In genomic region chr12:26172478-26172877, GRCh38 we compare ENCODE assay signal across 22 cellular contexts.
A peak's percentile ranks its signal among the peaks of the same experiment; 100 is the strongest.
DNase-seq lines count a peak whose midpoint lies in the region; ATAC-seq and TF ChIP-seq lines count a peak whose summit lies in the region.
"Had no signal": no experiment of that assay in that cellular context is flagged by ENCODE, and none has a peak within 500 bp of the region (broad histone marks: within the 10 kb centered on the region; RNA-seq: fewer than 3 reads in every experiment).

No MANE protein-coding gene starts in this region.

- H3K27me3 Mint-ChIP-seq in stimulated activated memory B cell treated with anti-CD40 and anti-IgM and Interleukin-4, amounts not matched to agents 10 μg/mL and 1 μg/mL and 100 μg/mL, for 72 hours = no peaks in the 10 kb centered on the region

- H3K4me1 Mint-ChIP-seq in stimulated activated memory B cell treated with anti-CD40 and anti-IgM and Interleukin-4, amounts not matched to agents 10 μg/mL and 1 μg/mL and 100 μg/mL, for 72 hours = peaks cover 47% of the 10 kb centered on the region
- H3K4me1 Mint-ChIP-seq in stimulated activated effector memory CD8-positive, alpha-beta T cell treated with anti-CD3 and anti-CD28 coated beads, Interleukin-12 subunit alpha, Interleukin-12 subunit beta, amount 100 ng/mL, for 72 hours = no peaks in the 10 kb centered on the region
- H3K4me1 Mint-ChIP-seq: CD8-positive, alpha-beta memory T cell; T-cell had no signal

- no peaks in the 10 kb centered on the region for H3K9me3 Mint-ChIP-seq in stimulated activated memory B cell treated with anti-CD40 and anti-IgM and Interleukin-4, amounts not matched to agents 10 μg/mL and 1 μg/mL and 100 μg/mL, for 72 hours
- no peaks in the 10 kb centered on the region for H3K9me3 Mint-ChIP-seq in stimulated activated effector memory CD8-positive, alpha-beta T cell treated with anti-CD3 and anti-CD28 coated beads, Interleukin-12 subunit alpha, Interleukin-12 subunit beta, amount 100 ng/mL, for 72 hours
- H3K9me3 Mint-ChIP-seq: T-cell had no signal

- H3K4me3 ChIP-seq in LNCaP clone FGC (ENCODE audit: low read depth, low read length) = no peak overlapping the region
- H3K4me3 ChIP-seq: SJCRH30 had no signal

- no peak for ATAC-seq in stimulated activated memory B cell treated with anti-CD40 and anti-IgM and Interleukin-4, amounts not matched to agents 10 μg/mL and 1 μg/mL and 100 μg/mL, for 72 hours
- no peak for ATAC-seq in stimulated activated effector memory CD8-positive, alpha-beta T cell treated with anti-CD3 and anti-CD28 coated beads, Interleukin-12 subunit alpha, Interleukin-12 subunit beta, amount 100 ng/mL, for 72 hours
- ATAC-seq: T-cell had no signal

- H3K36me3 Mint-ChIP-seq in stimulated activated memory B cell treated with anti-CD40 and anti-IgM and Interleukin-4, amounts not matched to agents 10 μg/mL and 1 μg/mL and 100 μg/mL, for 72 hours = peaks cover 8% of the 10 kb centered on the region
- H3K36me3 Mint-ChIP-seq in stimulated activated effector memory CD8-positive, alpha-beta T cell treated with anti-CD3 and anti-CD28 coated beads, Interleukin-12 subunit alpha, Interleukin-12 subunit beta, amount 100 ng/mL, for 72 hours = no peaks in the 10 kb centered on the region
- H3K36me3 Mint-ChIP-seq: CD8-positive, alpha-beta memory T cell; T-cell had no signal

- DNase-seq in NCI-H1105 treated with DMSO at 0.1 percent for 48 hours (lab: John Stamatoyannopoulos, UW) (peak; percentile 17), NCI-H1105 (lab: John Stamatoyannopoulos, UW) (no peak), LNCaP clone FGC (ENCODE audit: low read depth) (peak; percentile 28), inferior parietal cortex (ENCODE audit: extremely low spot score) (peak; percentile 48), C1 segment of cervical spinal cord (lab: John Stamatoyannopoulos, UW) (no peak)
- DNase-seq in stimulated activated effector memory CD8-positive, alpha-beta T cell treated with anti-CD3 and anti-CD28 coated beads, Interleukin-12 subunit alpha, Interleukin-12 subunit beta, amount 100 ng/mL, for 72 hours (ENCODE audit: low spot score in 2 of 2) = no peak
- DNase-seq in stimulated activated CD4-positive, alpha-beta T cell treated with anti-CD3 and anti-CD28 coated beads, Interleukin-2, amount 100 ng/mL, for 48 hours = no peak
- DNase-seq: ACHN; Calu3; CD8-positive, alpha-beta memory T cell; GOT3; HCEC 1CT; MM.1S; NCI-H1048; NCI-H1436 treated with DMSO at 0.1 percent for 48 hours; NCI-H1930; NCI-H2171; NCI-H69; OCI-M1; SJCRH30; T-cell had no signal

- no peak for TF ChIP-seq CTCF in LNCaP clone FGC (IDR thresholded peaks at IDR 0.05; ENCODE audit: control insufficient read depth, extremely low read depth, insufficient read depth)

- H3K27ac Mint-ChIP-seq in stimulated activated memory B cell treated with anti-CD40 and anti-IgM and Interleukin-4, amounts not matched to agents 10 μg/mL and 1 μg/mL and 100 μg/mL, for 72 hours = peak overlapping the region; percentile 56
- no peak overlapping the region for H3K27ac Mint-ChIP-seq in stimulated activated effector memory CD8-positive, alpha-beta T cell treated with anti-CD3 and anti-CD28 coated beads, Interleukin-12 subunit alpha, Interleukin-12 subunit beta, amount 100 ng/mL, for 72 hours
- H3K27ac Mint-ChIP-seq: CD8-positive, alpha-beta memory T cell; T-cell had no signal

- H3K4me3 Mint-ChIP-seq in stimulated activated memory B cell treated with anti-CD40 and anti-IgM and Interleukin-4, amounts not matched to agents 10 μg/mL and 1 μg/mL and 100 μg/mL, for 72 hours = no peak overlapping the region
- no peak overlapping the region for H3K4me3 Mint-ChIP-seq in stimulated activated effector memory CD8-positive, alpha-beta T cell treated with anti-CD3 and anti-CD28 coated beads, Interleukin-12 subunit alpha, Interleukin-12 subunit beta, amount 100 ng/mL, for 72 hours
- H3K4me3 Mint-ChIP-seq: CD8-positive, alpha-beta memory T cell; T-cell had no signal

Comparison
In these comparisons a context has a peak if more than half of its experiments do, and no peak if none do; other contexts are left out.
1. DNase-seq: peak in NCI-H1105 treated with DMSO at 0.1 percent for 48 hours (single experiment), LNCaP clone FGC (single experiment) and inferior parietal cortex (single experiment); none in NCI-H1105 (single experiment), stimulated activated effector memory CD8-positive, alpha-beta T cell treated with anti-CD3 and anti-CD28 coated beads, Interleukin-12 subunit alpha, Interleukin-12 subunit beta, amount 100 ng/mL, for 72 hours (0 of 2), C1 segment of cervical spinal cord (0 of 14) and stimulated activated CD4-positive, alpha-beta T cell treated with anti-CD3 and anti-CD28 coated beads, Interleukin-2, amount 100 ng/mL, for 48 hours (0 of 2).